ENCODE assay signal across 21 cellular contexts in the genomic region with DNA sequence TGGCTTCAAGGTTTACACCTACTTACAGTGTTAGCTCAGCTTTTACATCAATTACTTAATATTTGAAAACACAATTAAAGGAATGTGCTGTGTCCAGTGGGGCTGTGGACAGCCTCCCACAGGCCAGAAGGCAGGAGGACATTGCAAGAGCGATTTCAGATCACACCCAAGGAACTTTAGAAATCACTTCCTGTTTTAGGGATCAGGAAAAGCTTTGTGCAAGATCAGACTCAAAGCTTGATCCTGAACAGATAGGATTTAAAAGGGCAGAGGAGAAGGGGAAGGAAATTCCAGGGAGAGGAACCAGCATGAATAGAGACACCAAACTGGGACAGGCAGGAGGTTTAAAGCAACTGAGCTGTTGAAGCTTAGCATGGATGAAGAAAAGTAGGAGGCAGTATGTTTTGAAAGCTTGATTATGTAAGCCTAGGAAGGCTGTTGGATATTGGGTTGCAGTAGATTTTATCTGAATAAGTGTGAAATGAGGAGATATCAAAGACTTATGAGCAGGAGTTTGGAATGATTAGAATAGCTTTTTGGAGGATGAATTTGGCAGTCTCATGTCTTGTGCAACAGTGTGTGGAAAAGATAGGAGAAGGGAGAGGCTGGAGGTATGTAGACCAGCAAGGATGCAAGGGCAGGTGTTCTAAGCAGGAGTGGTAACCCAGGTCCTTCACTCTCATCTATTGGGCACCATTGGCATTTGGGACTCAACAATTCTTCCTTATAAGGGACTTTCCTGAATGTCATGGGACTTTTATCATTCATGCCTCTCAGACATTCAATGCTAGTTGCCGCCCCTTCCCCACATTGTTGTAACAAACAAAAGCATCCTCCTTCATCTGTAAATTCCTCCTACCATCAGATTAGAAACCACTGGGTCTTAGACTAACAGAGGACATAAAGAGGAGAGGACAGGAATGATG.
DNase-seq lines count a peak whose midpoint lies in the region; ATAC-seq and TF ChIP-seq lines count a peak whose summit lies in the region.
"Had no signal": no experiment of that assay in that cellular context is flagged by ENCODE, and none has a peak within 500 bp of the region (broad histone marks: within the 10 kb centered on the region; RNA-seq: fewer than 3 reads in every experiment).

No MANE protein-coding gene starts in this region.

- ATAC-seq in Right ventricle myocardium superior (ENCODE audit: poor library complexity): peak; percentile 62
- no peak for ATAC-seq in GM18502 (IDR thresholded peaks at IDR 0.05; ENCODE audit: poor library complexity, unreplicated experiment)
- ATAC-seq in left lung: no peak
- ATAC-seq in HG03342 (IDR thresholded peaks at IDR 0.05; ENCODE audit: unreplicated experiment): no peak
- ATAC-seq in sciatic nerve: no peak
- ATAC-seq: foreskin keratinocyte, HepG2 had no signal

- H3K4me1 ChIP-seq in right atrium auricular region: peaks cover 0 to 7% of the 10 kb centered on the region in 2 donors
- H3K4me1 ChIP-seq in left lung: no peaks in the 10 kb centered on the region
- H3K4me1 ChIP-seq: BE2C, Caco-2, colonic mucosa, foreskin keratinocyte, SJSA1 had no signal

- H3K4me3 ChIP-seq in right atrium auricular region: no peak overlapping the region
- H3K4me3 ChIP-seq in fibroblast of villous mesenchyme (ENCODE audit: low read depth, low read length): no peak overlapping the region
- H3K4me3 ChIP-seq in left lung: no peak overlapping the region
- H3K4me3 ChIP-seq: colonic mucosa, PC-9, SJSA1, stomach had no signal

- no peaks in the 10 kb centered on the region for H3K9me3 ChIP-seq in right atrium auricular region
- no peaks in the 10 kb centered on the region for H3K9me3 ChIP-seq in left lung
- H3K9me3 ChIP-seq: BE2C, Caco-2, colonic mucosa, SJSA1, stomach had no signal

- H3K36me3 ChIP-seq in right atrium auricular region (no peaks in the 10 kb centered on the region), left lung (no peaks in the 10 kb centered on the region)
- H3K36me3 ChIP-seq: BE2C, colonic mucosa, SJSA1, stomach, WERI-Rb-1 had no signal

- H3K27ac ChIP-seq in right atrium auricular region (no peak overlapping the region), left lung (no peak overlapping the region)
- H3K27ac ChIP-seq: colonic mucosa, foreskin keratinocyte, PC-9, SJSA1, stomach, WERI-Rb-1 had no signal

- H3K27me3 ChIP-seq in right atrium auricular region (no peaks in the 10 kb centered on the region), left lung (no peaks in the 10 kb centered on the region)
- H3K27me3 ChIP-seq: BE2C, colonic mucosa, foreskin keratinocyte, SJSA1, stomach had no signal

- DNase-seq in Right ventricle myocardium superior: no peak
- DNase-seq in right atrium auricular region (ENCODE audit: low spot score): no peak
- DNase-seq in fibroblast of villous mesenchyme (ENCODE audit: low read depth): peak; percentile 60
- peak; percentile 14 for DNase-seq in iris pigment epithelial cell (ENCODE audit: low read depth)
- no peak for DNase-seq in left lung
- no peak for DNase-seq in sciatic nerve (ENCODE audit: low spot score)
- DNase-seq: activated CD4-positive, alpha-beta T cell treated with anti-CD3 and anti-CD28 coated beads, Interleukin-2, amount 50 U/mL, for 48 hours; activated naive CD4-positive, alpha-beta T cell treated with Interleukin-2 at 50 U/mL for 16 hours; BE2C; Caco-2; colonic mucosa; foreskin keratinocyte; NCI-H1436 treated with DMSO at 0.1 percent for 48 hours; NCI-H774; PC-9; stomach; WERI-Rb-1 had no signal

- no peak for TF ChIP-seq CTCF in right atrium auricular region (IDR thresholded peaks at IDR 0.05)
- TF ChIP-seq CTCF in fibroblast of villous mesenchyme (IDR thresholded peaks at IDR 0.05; ENCODE audit: insufficient read depth, low read depth, low read length): no peak
- TF ChIP-seq CTCF in left lung (IDR thresholded peaks at IDR 0.05): no peak

- intact Hi-C loops in Right ventricle myocardium superior (cut with DNase I): no loop called here
- intact Hi-C loops in left lung (cut with DNase I): no loop called here
- intact Hi-C loops in sciatic nerve (cut with DNase I): no loop called here

Comparison
In these comparisons a context has a peak if more than half of its experiments do, and no peak if none do; other contexts are left out.
1. DNase-seq: peak in fibroblast of villous mesenchyme (single experiment) and iris pigment epithelial cell (single experiment); none in Right ventricle myocardium superior (single experiment), right atrium auricular region (single experiment), left lung (0 of 2) and sciatic nerve (single experiment).